In genomic region chr16:5438591-5438990, GRCh38 we compare ENCODE assay signal across 24 cellular contexts.
"Had no signal": no experiment of that assay in that cellular context is flagged by ENCODE, and none has a peak within 500 bp of the region (broad histone marks: within the 10 kb centered on the region; RNA-seq: fewer than 3 reads in every experiment).

No MANE protein-coding gene starts in this region.

- H3K9me3 ChIP-seq: gastroesophageal sphincter, heart left ventricle, mucosa of descending colon, prostate gland, right atrium auricular region, suprapubic skin, transverse colon, vagina had no signal

- ATAC-seq: activated naive CD8-positive, alpha-beta T cell treated with anti-CD3 and anti-CD28 coated beads, Interleukin-2, amount 50 U/mL, for 24 hours; gastroesophageal sphincter; heart left ventricle; mucosa of descending colon; stimulated activated naive CD8-positive, alpha-beta T cell treated with anti-CD3 and anti-CD28 coated beads, Interleukin-15, amount 100 ng/mL, for 72 hours had no signal

- H3K4me3 ChIP-seq: gastroesophageal sphincter, heart left ventricle, mucosa of descending colon, neural progenitor cell, prostate gland, right atrium auricular region, suprapubic skin, transverse colon, vagina had no signal

- H3K27ac ChIP-seq: gastroesophageal sphincter, heart left ventricle, neural progenitor cell, prostate gland, right atrium auricular region, suprapubic skin, transverse colon, vagina had no signal

- H3K36me3 ChIP-seq: gastroesophageal sphincter, heart left ventricle, neural progenitor cell, prostate gland, right atrium auricular region, suprapubic skin, transverse colon, vagina had no signal

- H3K9ac ChIP-seq: neural progenitor cell had no signal

- H3K27me3 ChIP-seq: gastroesophageal sphincter, neural progenitor cell, right atrium auricular region, suprapubic skin, transverse colon, vagina had no signal

- H2AFZ ChIP-seq: neural progenitor cell had no signal

- H3K4me2 ChIP-seq: neural progenitor cell had no signal

- H3K4me1 ChIP-seq: gastroesophageal sphincter, heart left ventricle, prostate gland, right atrium auricular region, suprapubic skin, transverse colon, vagina had no signal

- DNase-seq: activated CD4-positive, alpha-beta T cell treated with anti-CD3 and anti-CD28 coated beads, Interleukin-2, amount 10 ng/mL, durations not matched to agents 7 days and 5 days; activated CD8-positive, alpha-beta memory T cell treated with anti-CD3 and anti-CD28 coated beads for 24 hours; activated CD8-positive, alpha-beta memory T cell treated with anti-CD3 and anti-CD28 coated beads, Interleukin-2, amount 50 U/mL, for 48 hours; activated effector memory CD4-positive, alpha-beta T cell treated with Interleukin-2 at 50 U/mL for 16 hours; activated naive CD4-positive, alpha-beta T cell treated with anti-CD3 and anti-CD28 coated beads, Interleukin-2, amount 10 ng/mL, durations not matched to agents 7 days and 5 days; activated naive CD8-positive, alpha-beta T cell treated with anti-CD3 and anti-CD28 coated beads, Interleukin-2, amount 50 U/mL, for 24 hours; activated T-cell treated with anti-CD3 and anti-CD28 coated beads, Interleukin-2, amount 50 U/mL, for 48 hours; anterior cingulate cortex; effector CD4-positive, alpha-beta T cell; heart left ventricle; immature natural killer cell; kidney glomerular epithelial cell; mucosa of descending colon; naive B cell; stimulated activated CD4-positive, alpha-beta T cell treated with anti-CD3 and anti-CD28 coated beads, Interleukin-2, amount 100 ng/mL, for 48 hours; stimulated activated naive CD8-positive, alpha-beta T cell treated with anti-CD3 and anti-CD28 coated beads, Interleukin-15, amount 100 ng/mL, for 72 hours; T-helper 9 cell; transverse colon had no signal
